8 cellular contexts compared by ENCODE assay signal in genomic region chr10:4656576-4657194, GRCh38.
DNase-seq lines count a peak whose midpoint lies in the region; ATAC-seq, FAIRE-seq and TF ChIP-seq lines count a peak whose summit lies in the region.

No MANE protein-coding gene starts in this region.

- no peak overlapping the region for H2AFZ ChIP-seq in PC-3 (ENCODE audit: low read length)

- no peaks in the 10 kb centered on the region for H3K9me2 ChIP-seq in PC-3 (replicated peaks; ENCODE audit: low read length)

- no peaks in the 10 kb centered on the region; the same call in 1 of the 2 replicates for H3K36me3 ChIP-seq in PC-3 (ENCODE audit: low read depth, low read length)
- H3K36me3 ChIP-seq in adrenal gland (replicated peaks in 1 of 2): no peaks in the 10 kb centered on the region
- H3K36me3 ChIP-seq in right atrium auricular region: no peaks in the 10 kb centered on the region
- no peaks in the 10 kb centered on the region for H3K36me3 ChIP-seq in skeletal muscle satellite cell (ENCODE audit: insufficient read depth, low read length)

- H3K9ac ChIP-seq in PC-3 (ENCODE audit: low read length): no peak overlapping the region
- H3K9ac ChIP-seq in skeletal muscle satellite cell (ENCODE audit: low read depth, low read length): peak overlapping the region; percentile 62

- H3K4me3 ChIP-seq in PC-3 (ENCODE audit: low read length) (no peak overlapping the region), adrenal gland (no peak overlapping the region), right atrium auricular region (no peak overlapping the region), skeletal muscle satellite cell (ENCODE audit: low read length) (no peak overlapping the region)

- POLR2A ChIA-PET in PC-3 (lab: Charles Lee; ENCODE audit: unreplicated experiment): interaction anchor here (0.6 kb wide), 2 partner anchors 828 to 871 kb away, joined by 7 read pairs; partner anchors contain the start of gene KLF6

- DNase-seq in D721Med (ENCODE audit: insufficient read length, low spot score) (no peak), PC-3 (peak; percentile 64), adrenal gland (peak; percentile 23 to 69 (median 39)), right atrium auricular region (ENCODE audit: low spot score) (peak; percentile 79)
- DNase-seq in activated CD4-positive, CD25-positive, alpha-beta regulatory T cell treated with anti-CD3 and anti-CD28 coated beads, Interleukin-2, amount 50 U/mL, for 72 hours: no peak

- peak; percentile 90 for TF ChIP-seq CTCF in D721Med (IDR thresholded peaks at IDR 0.05; ENCODE audit: insufficient read depth, missing control alignments)
- TF ChIP-seq CTCF in PC-3 (conservative IDR thresholded peaks at IDR 0.05; ENCODE audit: low read depth, low read length): peak; percentile 77
- peak; percentile 66 to 88 (median 78) for TF ChIP-seq CTCF in adrenal gland (IDR thresholded peaks at IDR 0.05)
- peak; percentile 72 to 93 for TF ChIP-seq CTCF in right atrium auricular region (IDR thresholded peaks at IDR 0.05)

- peaks cover 27% of the 10 kb centered on the region for H3K4me1 ChIP-seq in PC-3 (ENCODE audit: insufficient read depth, low read length)
- H3K4me1 ChIP-seq in adrenal gland (replicated peaks in 1 of 2): no peaks in the 10 kb centered on the region
- peaks cover 0 to 18% of the 10 kb centered on the region in 2 donors for H3K4me1 ChIP-seq in right atrium auricular region
- peaks cover 32% of the 10 kb centered on the region for H3K4me1 ChIP-seq in skeletal muscle satellite cell (ENCODE audit: control insufficient read depth, insufficient read depth, low read length)

- CTCF ChIA-PET in PC-3 (lab: Charles Lee): interaction anchor here (0.6 kb wide), 2 partner anchors 107 to 302 kb away, joined by 3 to 4 read pairs; no protein-coding TSS in a partner anchor

- no peak for FAIRE-seq in D721Med (lab: Jason Lieb, UNC)

- ATAC-seq in HG02973 (IDR thresholded peaks at IDR 0.05; ENCODE audit: unreplicated experiment) (peak; percentile 56), PC-3 (0 out of 2 replicates have a peak, but pooled peaks have one; percentile 35), HG03095 (IDR thresholded peaks at IDR 0.05; ENCODE audit: unreplicated experiment) (no peak)

- peak overlapping the region; percentile 46 for H3K27ac ChIP-seq in PC-3 (ENCODE audit: low read length)
- H3K27ac ChIP-seq in adrenal gland: no peak overlapping the region
- H3K27ac ChIP-seq in right atrium auricular region: no peak overlapping the region

- H3K9me3 ChIP-seq in PC-3 (ENCODE audit: low read length) (no peaks in the 10 kb centered on the region), adrenal gland (replicated peaks in 1 of 3) (no peaks in the 10 kb centered on the region), right atrium auricular region (no peaks in the 10 kb centered on the region), skeletal muscle satellite cell (replicated peaks; ENCODE audit: low read length) (no peaks in the 10 kb centered on the region)

- no peaks in the 10 kb centered on the region for H4K20me1 ChIP-seq in PC-3 (ENCODE audit: low read length)

- no peak for TF ChIP-seq POLR2A in adrenal gland (IDR thresholded peaks at IDR 0.05)

- H3K27me3 ChIP-seq in PC-3 (ENCODE audit: low read length): no peaks in the 10 kb centered on the region
- H3K27me3 ChIP-seq in adrenal gland: no peaks in the 10 kb centered on the region
- H3K27me3 ChIP-seq in right atrium auricular region: no peaks in the 10 kb centered on the region
- no peaks in the 10 kb centered on the region for H3K27me3 ChIP-seq in skeletal muscle satellite cell (ENCODE audit: control insufficient read depth, insufficient read depth, low read length)

- BruUV-seq in PC-3 (replicated peaks; lab: Mats Ljungman, UMichigan): no TSS peak

- intact Hi-C loops in PC-3 (cut with micrococcal nuclease): loop anchor here (2.0 to 10.0 kb wide), 3 partner anchors 112 to 1462 kb away; no protein-coding TSS in a partner anchor
- intact Hi-C loops in adrenal gland (cut with DNase I): loop anchor here in 1 of 2 donors (5.0 to 10.0 kb wide), 2 partner anchors 1419 to 1462 kb away; no protein-coding TSS in a partner anchor

- H3F3A ChIP-seq in PC-3 (ENCODE audit: low read length, unreplicated experiment): no peaks in the 10 kb centered on the region

- no peak overlapping the region for H3K4me2 ChIP-seq in PC-3 (ENCODE audit: low read length)
- H3K4me2 ChIP-seq in skeletal muscle satellite cell (ENCODE audit: low read length): no peak overlapping the region

- WGBS in adrenal gland, 4 donors: 13 to 18% (median 16%) methylated on average over 7 of the region's 7 CpGs

- peaks cover 23% of the 10 kb centered on the region for H3K79me2 ChIP-seq in PC-3 (ENCODE audit: low read length)

Comparison
In these comparisons a context has a peak if more than half of its experiments do, and no peak if none do; other contexts are left out.
1. DNase-seq: peak in PC-3 (single experiment), adrenal gland (7 of 7) and right atrium auricular region (single experiment); none in D721Med (single experiment) and activated CD4-positive, CD25-positive, alpha-beta regulatory T cell treated with anti-CD3 and anti-CD28 coated beads, Interleukin-2, amount 50 U/mL, for 72 hours (single experiment).
2. Peak in every context shown above with its lines, with median percentiles within 50 percentile points of each other: CTCF ChIP-seq.